Comparison of ENCODE assay signal across 15 cellular contexts in genomic region chr4:11074581-11075241, GRCh38.
DNase-seq lines count a peak whose midpoint lies in the region; ATAC-seq and TF ChIP-seq lines count a peak whose summit lies in the region.
"Had no signal": no experiment of that assay in that cellular context is flagged by ENCODE, and none has a peak within 500 bp of the region (broad histone marks: within the 10 kb centered on the region; RNA-seq: fewer than 3 reads in every experiment).

No MANE protein-coding gene starts in this region.

- no peak overlapping the region for H3K4me2 ChIP-seq in MM.1S (ENCODE audit: low read depth, low read length)

- ATAC-seq in mucosa of descending colon = peak; percentile 51
- ATAC-seq: K562 had no signal

- H3K4me1 ChIP-seq in mucosa of descending colon (ENCODE audit: low read depth) (no peaks in the 10 kb centered on the region), MM.1S (ENCODE audit: low read length) (peaks cover 24% of the 10 kb centered on the region), thyroid gland (no peaks in the 10 kb centered on the region)
- H3K4me1 ChIP-seq: BE2C, Caco-2, HAP-1 had no signal

- no peak overlapping the region for H3K9ac ChIP-seq in MM.1S (ENCODE audit: low read length)

- intact Hi-C loops in mucosa of descending colon (cut with DNase I, micrococcal nuclease) (no loop called here), thyroid gland (cut with DNase I) (no loop called here)

- H3K9me2 ChIP-seq in MM.1S (replicated peaks; ENCODE audit: insufficient read depth, low read length) = no peaks in the 10 kb centered on the region

- H3F3A ChIP-seq in MM.1S (ENCODE audit: insufficient read depth, low read length) = peaks cover 5% of the 10 kb centered on the region

- no peak overlapping the region for H2AFZ ChIP-seq in MM.1S (ENCODE audit: low read length)

- 63 to 78% methylated on average over 4 of the region's 4 CpGs for WGBS in thyroid gland, 2 donors

- H3K79me2 ChIP-seq in MM.1S (ENCODE audit: low read length) = no peaks in the 10 kb centered on the region

- TF ChIP-seq CTCF in mucosa of descending colon (IDR thresholded peaks at IDR 0.05) (no peak), MM.1S (IDR thresholded peaks at IDR 0.05; ENCODE audit: low read length) (no peak), thyroid gland (IDR thresholded peaks at IDR 0.05) (no peak)

- in situ Hi-C loops in G401 (cut with HindIII; ENCODE audit: low sequenced_read_pairs) = no loop called here

- H3K27ac ChIP-seq in MM.1S (ENCODE audit: low read length) = no peak overlapping the region
- H3K27ac ChIP-seq in thyroid gland = no peak overlapping the region
- H3K27ac ChIP-seq: C4-2B had no signal

- DNase-seq in DMS 273 (lab: John Stamatoyannopoulos, UW; ENCODE audit: unreplicated experiment) = peak; percentile 54
- peak; percentile 66 for DNase-seq in G401 (ENCODE audit: low spot score)
- peak; percentile 16 for DNase-seq in astrocyte of the hippocampus (ENCODE audit: low read depth, low spot score)
- peak in 1 of 3 donors; percentile 6 for DNase-seq in mucosa of descending colon
- DNase-seq in MM.1S = no peak
- no peak for DNase-seq in HT-29 (ENCODE audit: low spot score)
- no peak for DNase-seq in NCI-H446 treated with DMSO at 0.1 percent for 48 hours (lab: John Stamatoyannopoulos, UW)
- no peak for DNase-seq in thyroid gland
- DNase-seq: BE2C; Caco-2; CD8-positive, alpha-beta memory T cell; HFFc6 had no signal

- TF ChIP-seq POLR2A in thyroid gland (IDR thresholded peaks at IDR 0.05) = no peak

- H3K27me3 ChIP-seq in MM.1S (replicated peaks; ENCODE audit: insufficient read depth, low read length) = no peaks in the 10 kb centered on the region
- H3K27me3 ChIP-seq in thyroid gland = no peaks in the 10 kb centered on the region
- H3K27me3 ChIP-seq: BE2C had no signal

- no peak overlapping the region for H3K4me3 ChIP-seq in mucosa of descending colon
- H3K4me3 ChIP-seq in MM.1S (ENCODE audit: low read length) = no peak overlapping the region
- H3K4me3 ChIP-seq in thyroid gland (replicated peaks in 1 of 3) = no peak overlapping the region
- H3K4me3 ChIP-seq: HAP-1, K562 had no signal

- no peaks in the 10 kb centered on the region for H4K20me1 ChIP-seq in MM.1S (ENCODE audit: insufficient read depth, low read length)

- H3K36me3 ChIP-seq in mucosa of descending colon (ENCODE audit: low read depth) = no peaks in the 10 kb centered on the region
- no peaks in the 10 kb centered on the region for H3K36me3 ChIP-seq in MM.1S (replicated peaks; ENCODE audit: insufficient read depth, low read length)
- no peaks in the 10 kb centered on the region for H3K36me3 ChIP-seq in thyroid gland
- H3K36me3 ChIP-seq: BE2C, HAP-1 had no signal

- H3K9me3 ChIP-seq in mucosa of descending colon (no peaks in the 10 kb centered on the region), MM.1S (replicated peaks; ENCODE audit: insufficient read depth, low read length) (no peaks in the 10 kb centered on the region), thyroid gland (no peaks in the 10 kb centered on the region)
- H3K9me3 ChIP-seq: BE2C, Caco-2, HAP-1 had no signal

Comparison
In these comparisons a context has a peak if more than half of its experiments do, and no peak if none do; other contexts are left out.
1. DNase-seq: peak in DMS 273 (single experiment), G401 (single experiment) and astrocyte of the hippocampus (single experiment); none in MM.1S (single experiment), HT-29 (single experiment), NCI-H446 treated with DMSO at 0.1 percent for 48 hours (single experiment) and thyroid gland (0 of 2).